ENCODE assay signal across 8 cellular contexts in genomic region chr6:31971993-31972708, GRCh38. TPM values are rescaled to one million over a fixed set of nuclear protein-coding genes. Genes with fewer than 3 reads are reported as not detected.
DNase-seq lines count a peak whose midpoint lies in the region; ATAC-seq and TF ChIP-seq lines count a peak whose summit lies in the region.

Gene DXO (minus strand): TSS chr6:31972138. CDS start chr6:31971675, 463 bp downstream.

- WGBS in spleen, 5 donors = 0% methylated on average over 29 to 62 of the region's 62 CpGs

- DNase-seq in AG04450 (ENCODE audit: low read depth, low spot score) (peak; percentile 94), NCI-H226 (peak; percentile 97), activated B cell treated with CpG ODN at 0.5 μM for 24 hours (peak; percentile 96), caudate nucleus (lab: John Stamatoyannopoulos, UW) (peak; percentile 78 to 99 (median 94)), immature natural killer cell (peak; percentile 100), spleen (peak; percentile 98)

- no peaks in the 10 kb centered on the region for H3K27me3 ChIP-seq in AG04450 (ENCODE audit: control insufficient read depth, insufficient read depth, low read length)
- no peaks in the 10 kb centered on the region for H3K27me3 ChIP-seq in spleen (replicated peaks in 1 of 7)

- POLR2A ChIA-PET in AG04450 (lab: Yijun Ruan, JAX) (interaction anchor here (0.6 to 2.7 kb wide), 8 partner anchors 13 to 319 kb away, joined by 3 to 10 read pairs (median 3); partner anchors contain the start of genes BAG6, NELFE and SKIC2), activated B cell treated with CpG ODN at 0.5 μM for 24 hours (lab: Charles Lee) (interaction anchor here (0.6 to 5.2 kb wide), 32 partner anchors 11 to 1346 kb away, joined by 3 to 113 read pairs (median 4); partner anchors contain the start of genes ATF6B, C6orf47, CSNK2B and DDX39B)

- peak in 2 of 3 donors; percentile 48 to 78 for TF ChIP-seq POLR2A in spleen (IDR thresholded peaks at IDR 0.05)

- CTCF ChIA-PET in AG04450 (lab: Charles Lee) (interaction anchor here (0.8 to 1.3 kb wide), 4 partner anchors 20 to 147 kb away, joined by 3 to 4 read pairs (median 4); no protein-coding TSS in a partner anchor), activated B cell treated with CpG ODN at 0.5 μM for 24 hours (lab: Charles Lee) (interaction anchor here (1.2 to 1.4 kb wide), 2 partner anchors 13 to 20 kb away, joined by 4 read pairs; partner anchors contain the start of genes NELFE and SKIC2)

- H3K27ac ChIP-seq in AG04450 (ENCODE audit: low read depth, low read length) (peak within 1 kb of the TSS; percentile 98), caudate nucleus (ENCODE audit: low read depth, low read length) (peak within 1 kb of the TSS; percentile 99), spleen (peak within 1 kb of the TSS; percentile 91 to 99 (median 98))

- H3K36me3 ChIP-seq in spleen = peaks cover 0 to 69% (median 34%) of the 10 kb centered on the region in 6 donors

- H3K4me3 Mint-ChIP-seq in activated B cell treated with CpG ODN at 0.5 μM for 24 hours = peak within 1 kb of the TSS; percentile 98
- H3K4me3 Mint-ChIP-seq in immature natural killer cell = peak within 1 kb of the TSS; percentile 90 to 99 (median 96)

- intact Hi-C loops in activated B cell treated with CpG ODN at 0.5 μM for 24 hours (cut with micrococcal nuclease) = loop anchor here (1.0 to 10.0 kb wide), 3 partner anchors 13 to 1233 kb away; partner anchors contain the start of genes HSD17B8, NEU1, RING1 and RXRB
- intact Hi-C loops in spleen (cut with DNase I; ENCODE audit: low total_unique reads) = no loop called here

- H3K27me3 Mint-ChIP-seq in activated B cell treated with CpG ODN at 0.5 μM for 24 hours = no peaks in the 10 kb centered on the region
- peaks cover 12 to 20% (median 17%) of the 10 kb centered on the region in 3 donors for H3K27me3 Mint-ChIP-seq in immature natural killer cell (ENCODE audit: low read depth in 3 of 3)

- H3K4me1 Mint-ChIP-seq in activated B cell treated with CpG ODN at 0.5 μM for 24 hours (peaks cover 39% of the 10 kb centered on the region), immature natural killer cell (peaks cover 38 to 45% of the 10 kb centered on the region in 2 donors)

- H3K9me3 Mint-ChIP-seq in activated B cell treated with CpG ODN at 0.5 μM for 24 hours (no peaks in the 10 kb centered on the region), immature natural killer cell (no peaks in the 10 kb centered on the region)

- TF ChIP-seq CTCF in AG04450 (IDR thresholded peaks at IDR 0.05; ENCODE audit: low read depth, low read length) (no peak), activated B cell treated with CpG ODN at 0.5 μM for 24 hours (IDR thresholded peaks at IDR 0.05) (no peak), spleen (IDR thresholded peaks at IDR 0.05 in 8 of 11, conservative IDR thresholded peaks at IDR 0.05 in 3 of 11) (no peak)

- H3K4me3 ChIP-seq in AG04450 (ENCODE audit: low read depth, low read length) (peak within 1 kb of the TSS; percentile 96), spleen (peak within 1 kb of the TSS; percentile 60 to 93 (median 75))

- peaks cover 21 to 62% (median 36%) of the 10 kb centered on the region in 6 donors for H3K4me1 ChIP-seq in spleen

- peak; percentile 84 for ATAC-seq in GM18909 (IDR thresholded peaks at IDR 0.05; ENCODE audit: poor library complexity, unreplicated experiment)
- peak; percentile 88 for ATAC-seq in HG03175 (IDR thresholded peaks at IDR 0.05; ENCODE audit: unreplicated experiment)
- peak; percentile 89 for ATAC-seq in activated B cell treated with CpG ODN at 0.5 μM for 24 hours (ENCODE audit: low read depth)

- H3K36me3 Mint-ChIP-seq in activated B cell treated with CpG ODN at 0.5 μM for 24 hours (ENCODE audit: low read depth) (peaks cover 44% of the 10 kb centered on the region), immature natural killer cell (peaks cover 0 to 17% (median 1%) of the 10 kb centered on the region in 3 donors)

- peak within 1 kb of the TSS; percentile 100 for H3K27ac Mint-ChIP-seq in activated B cell treated with CpG ODN at 0.5 μM for 24 hours
- peak within 1 kb of the TSS; percentile 99 to 100 (median 100) for H3K27ac Mint-ChIP-seq in immature natural killer cell

- H3K9me3 ChIP-seq in AG04450 (ENCODE audit: control insufficient read depth, insufficient read depth, low read length) (no peaks in the 10 kb centered on the region; the same call in 1 of the 2 replicates), spleen (no peaks in the 10 kb centered on the region)

RNA-seq across cellular contexts. Expression of gene DXO, which starts in this region (rescaled TPM):
- polyA plus RNA-seq in AG04450 (2011; rRNA removed) = 11.4 and 14.9 TPM in 2 replicates
- 14.8 and 22.1 TPM in 2 replicates for polyA minus RNA-seq in AG04450 (2011; rRNA and poly(A)+ RNA removed)
- 23.7 and 29.4 TPM in 2 replicates for total RNA-seq in activated B cell treated with CpG ODN at 0.5 μM for 24 hours
- polyA plus RNA-seq in immature natural killer cell = 10 to 100 TPM in 2 of 3 donors, 1 to 10 TPM in 1; 9.2 to 19.5 (median 17.2) TPM
- 10 to 100 TPM; 21.0 to 34.3 (median 26.2) TPM for total RNA-seq in spleen
- 10 to 100 TPM; 19.1 to 28.1 (median 26.3) TPM for polyA plus RNA-seq in spleen

Comparison
In these comparisons a context has a peak if more than half of its experiments do, and no peak if none do; other contexts are left out.
1. Peak in every context shown above with its lines: DNase-seq, ATAC-seq, H3K4me3 ChIP-seq and H3K27ac ChIP-seq.